Comparison of ENCODE assay signal across 17 cellular contexts in the genomic region with DNA sequence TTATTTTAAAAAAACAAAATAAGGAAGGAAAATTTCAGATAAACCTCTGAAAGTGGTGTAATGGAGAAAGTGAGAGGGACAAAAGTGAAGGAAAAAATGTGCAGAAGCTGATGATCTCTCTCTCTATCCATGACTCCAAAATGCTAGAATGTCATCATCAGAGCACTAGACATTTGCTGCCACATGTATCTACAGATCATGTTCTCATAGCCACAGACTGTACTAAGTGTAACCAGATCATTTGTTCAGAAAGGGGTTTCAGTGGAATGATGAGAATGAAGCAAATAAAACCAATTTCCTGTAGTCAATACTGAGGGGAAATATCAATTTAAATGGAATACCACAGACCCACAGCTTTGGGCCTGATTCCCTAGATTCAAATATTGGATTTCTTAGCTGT.
"Had no signal": no experiment of that assay in that cellular context is flagged by ENCODE, and none has a peak within 500 bp of the region (broad histone marks: within the 10 kb centered on the region; RNA-seq: fewer than 3 reads in every experiment).

No MANE protein-coding gene starts in this region.

- ATAC-seq: foreskin keratinocyte, gastroesophageal sphincter, heart right ventricle, left cardiac atrium, left lung, left ventricle myocardium superior, lower lobe of right lung, mucosa of descending colon had no signal

- H3K4me3 ChIP-seq: coronary artery, dorsolateral prefrontal cortex, esophagus muscularis mucosa, gastroesophageal sphincter, heart right ventricle, left lung, lower lobe of right lung, mucosa of descending colon had no signal

- DNase-seq: dermis blood vessel endothelial cell; dorsolateral prefrontal cortex; effector CD4-positive, alpha-beta T cell; effector memory CD4-positive, alpha-beta T cell; foreskin keratinocyte; heart right ventricle; hippocampal formation; left cardiac atrium; left lung; left ventricle myocardium superior; lower lobe of right lung; mesenchymal stem cell; mucosa of descending colon; naive B cell had no signal

- H3K36me3 ChIP-seq: esophagus muscularis mucosa, gastroesophageal sphincter, heart right ventricle, left lung, lower lobe of right lung had no signal

- H3K27ac ChIP-seq: coronary artery, dorsolateral prefrontal cortex, esophagus muscularis mucosa, foreskin keratinocyte, gastroesophageal sphincter, heart right ventricle, left lung, lower lobe of right lung had no signal

- H3K9me3 ChIP-seq: esophagus muscularis mucosa, gastroesophageal sphincter, heart right ventricle, left lung, lower lobe of right lung, mucosa of descending colon had no signal

- H3K27me3 ChIP-seq: dorsolateral prefrontal cortex, esophagus muscularis mucosa, gastroesophageal sphincter, heart right ventricle, left lung had no signal

- H3K4me1 ChIP-seq: esophagus muscularis mucosa, foreskin keratinocyte, gastroesophageal sphincter, heart right ventricle, left lung, lower lobe of right lung had no signal
